24 cellular contexts compared by ENCODE assay signal in genomic region chr14:92813201-92813600, GRCh38. TPM values are rescaled to one million over a fixed set of nuclear protein-coding genes. Genes with fewer than 3 reads are reported as not detected.
DNase-seq lines count a peak whose midpoint lies in the region; ATAC-seq, FAIRE-seq and TF ChIP-seq lines count a peak whose summit lies in the region.
"Had no signal": no experiment of that assay in that cellular context is flagged by ENCODE, and none has a peak within 500 bp of the region (broad histone marks: within the 10 kb centered on the region; RNA-seq: fewer than 3 reads in every experiment).

No MANE protein-coding gene starts in this region.

- no peak overlapping the region for H3K27ac Mint-ChIP-seq in Calu3 (ENCODE audit: unreplicated experiment)
- H3K27ac Mint-ChIP-seq: CD14-positive monocyte; CD4-positive, alpha-beta memory T cell; CD4-positive, CD25-positive, alpha-beta regulatory T cell; CD8-positive, alpha-beta memory T cell had no signal

- H3K36me3 ChIP-seq in HCT116 (ENCODE audit: control insufficient read depth in 1 of 2, insufficient read depth in 2 of 2, low read length in 2 of 2) (peaks cover 16 to 51% of the 10 kb centered on the region in 2 experiments; a peak in 3 of 4 replicates), osteoblast (ENCODE audit: insufficient read depth, low read length) (peaks cover 91% of the 10 kb centered on the region)

- peak; percentile 9 for FAIRE-seq in islet of Langerhans (lab: Jason Lieb, UNC)
- FAIRE-seq: A204.1, D721Med, G401.6, GM12892, GM18507 had no signal

- H3K27me3 Mint-ChIP-seq in Calu3 (ENCODE audit: unreplicated experiment): no peaks in the 10 kb centered on the region
- H3K27me3 Mint-ChIP-seq: CD4-positive, alpha-beta memory T cell; CD4-positive, CD25-positive, alpha-beta regulatory T cell; CD8-positive, alpha-beta memory T cell had no signal

- BruUV-seq in HCT116 (replicated peaks; lab: Mats Ljungman, UMichigan): TSS peak; percentile 15
- no TSS peak for BruUV-seq in Calu3 (replicated peaks; lab: Mats Ljungman, UMichigan)

- H2AFZ ChIP-seq in HCT116 (ENCODE audit: low read depth, low read length, poor library complexity, severe bottlenecking) (no peak overlapping the region), osteoblast (ENCODE audit: low read length) (no peak overlapping the region)

- no peaks in the 10 kb centered on the region for H3K4me1 Mint-ChIP-seq in Calu3 (ENCODE audit: low read depth, unreplicated experiment)
- H3K4me1 Mint-ChIP-seq: CD14-positive monocyte had no signal

- no peak for TF ChIP-seq RAD21 in HCT116 (IDR thresholded peaks at IDR 0.05; ENCODE audit: low read depth)

- DNase-seq in HCT116 (ENCODE audit: low read depth, low spot score) (no peak), SK-MEL-5 (ENCODE audit: low read depth, low spot score) (peak; percentile 86), epidermal melanocyte (ENCODE audit: insufficient read length, low spot score) (peak; percentile 24), Calu3 (no peak), osteoblast (ENCODE audit: insufficient read length, low spot score, missing footprints) (no peak)
- no peak for DNase-seq in stimulated activated CD4-positive, alpha-beta T cell treated with anti-CD3 and anti-CD28 coated beads, Interleukin-2, amount 100 ng/mL, for 24 hours
- DNase-seq: 8988T; ACHN; BE2C; C1 segment of cervical spinal cord; CD4-positive, alpha-beta memory T cell; CD4-positive, CD25-positive, alpha-beta regulatory T cell; CD8-positive, alpha-beta memory T cell; COR-L47; DMS79 treated with DMSO at 0.1 percent for 48 hours; GF-D8 had no signal

- H3K36me3 Mint-ChIP-seq in Calu3 (ENCODE audit: insufficient read depth, unreplicated experiment): peaks cover 6% of the 10 kb centered on the region

- no peak overlapping the region for H3K9ac ChIP-seq in HCT116 (ENCODE audit: low read length)
- H3K9ac ChIP-seq: BLaER1 had no signal

- H3K4me2 ChIP-seq in HCT116 (ENCODE audit: low read length) (no peak overlapping the region), osteoblast (ENCODE audit: insufficient read depth, low read length) (no peak overlapping the region)
- H3K4me2 ChIP-seq: BLaER1 had no signal

- H3K4me1 ChIP-seq in HCT116 (ENCODE audit: control insufficient read depth in 1 of 2, insufficient read depth in 2 of 2, low read length in 2 of 2) (no peaks in the 10 kb centered on the region), osteoblast (ENCODE audit: insufficient read depth, low read length) (no peaks in the 10 kb centered on the region)
- H3K4me1 ChIP-seq: BLaER1 had no signal

- H3K79me2 ChIP-seq in HCT116 (ENCODE audit: insufficient read depth, low read length) (no peaks in the 10 kb centered on the region), osteoblast (ENCODE audit: insufficient read depth, low read length) (peaks cover 10% of the 10 kb centered on the region)

- no peaks in the 10 kb centered on the region for H3K27me3 ChIP-seq in HCT116 (ENCODE audit: insufficient read depth, low read length)
- no peaks in the 10 kb centered on the region for H3K27me3 ChIP-seq in osteoblast (ENCODE audit: insufficient read depth, low read length)
- H3K27me3 ChIP-seq: BE2C, BLaER1 had no signal

- no peak for ATAC-seq in HCT116

- H4K20me1 ChIP-seq in HCT116 (ENCODE audit: insufficient read depth) (no peaks in the 10 kb centered on the region), osteoblast (ENCODE audit: insufficient read depth, low read length) (peaks cover 14% of the 10 kb centered on the region)
- H4K20me1 ChIP-seq: BLaER1 had no signal

- no peaks in the 10 kb centered on the region for H3K9me3 Mint-ChIP-seq in Calu3 (ENCODE audit: low read depth, unreplicated experiment)
- H3K9me3 Mint-ChIP-seq: CD14-positive monocyte; CD4-positive, CD25-positive, alpha-beta regulatory T cell; CD8-positive, alpha-beta memory T cell had no signal

- no peak overlapping the region for H3K4me3 Mint-ChIP-seq in Calu3 (ENCODE audit: low read depth, unreplicated experiment)
- H3K4me3 Mint-ChIP-seq: CD14-positive monocyte; CD4-positive, alpha-beta memory T cell; CD4-positive, CD25-positive, alpha-beta regulatory T cell; CD8-positive, alpha-beta memory T cell had no signal

- RAD21 ChIA-PET in HCT116 (lab: Charles Lee; ENCODE audit: low non-redundant PET in 1 of 2, low total read pairs in 2 of 2, uncharacterized antibody in 2 of 2, unreplicated experiment in 2 of 2): no interaction called here

- no peak for TF ChIP-seq CTCF in HCT116 (IDR thresholded peaks at IDR 0.05 in 2 of 3, conservative IDR thresholded peaks at IDR 0.05 in 1 of 3; ENCODE audit: borderline replicate concordance in 1 of 3, insufficient read depth in 1 of 3, low read depth in 2 of 3, low read length in 2 of 3)
- no peak for TF ChIP-seq CTCF in Calu3 (IDR thresholded peaks at IDR 0.05; ENCODE audit: unreplicated experiment)
- TF ChIP-seq CTCF in osteoblast (IDR thresholded peaks at IDR 0.05; ENCODE audit: extremely low read depth, low read depth, low read length): no peak

- POLR2A ChIA-PET in HCT116 (lab: Charles Lee): no interaction called here

- intact Hi-C loops in HCT116 (cut with micrococcal nuclease) (no loop called here), Calu3 (cut with micrococcal nuclease; ENCODE audit: unreplicated experiment) (no loop called here)

- TF ChIP-seq POLR2A in HCT116 (IDR thresholded peaks at IDR 0.05; ENCODE audit: borderline replicate concordance, extremely low read depth, insufficient read depth, insufficient read length): no peak

- H3K4me3 ChIP-seq in HCT116 (replicated peaks in 1 of 2; ENCODE audit: low read depth in 1 of 2, low read length in 2 of 2): no peak overlapping the region
- no peak overlapping the region for H3K4me3 ChIP-seq in osteoblast (ENCODE audit: insufficient read depth, low read length)
- H3K4me3 ChIP-seq: BLaER1 had no signal

- in situ Hi-C loops in SK-MEL-5 (cut with HindIII; ENCODE audit: low pct_unique_long_range_greater_than_20kb, low sequenced_read_pairs): no loop called here

- H3K9me3 ChIP-seq in HCT116 (ENCODE audit: control insufficient read depth in 1 of 2, insufficient read depth in 1 of 2, low read depth in 1 of 2, low read length in 2 of 2) (no peaks in the 10 kb centered on the region), osteoblast (ENCODE audit: low read depth, low read length) (no peaks in the 10 kb centered on the region)
- H3K9me3 ChIP-seq: BE2C, BLaER1 had no signal

- CTCF ChIA-PET in HCT116 (lab: Charles Lee): no interaction called here
- CTCF ChIA-PET in Calu3 (lab: Charles Lee): no interaction called here

- no peaks in the 10 kb centered on the region for H3K9me2 ChIP-seq in HCT116 (ENCODE audit: insufficient read depth)

- H3K27ac ChIP-seq in HCT116 (ENCODE audit: low read depth, low read length) (no peak overlapping the region), osteoblast (ENCODE audit: low read depth, low read length) (no peak overlapping the region)
- H3K27ac ChIP-seq: BLaER1 had no signal

TF ChIP-seq in HCT116, 20 proteins besides CTCF, POLR2A, EP300 and RAD21:
- TF ChIP-seq ZNF274 (IDR thresholded peaks at IDR 0.05; ENCODE audit: low read depth, low read length): no peak
- no peak for TF ChIP-seq EZH2 (IDR thresholded peaks at IDR 0.05)
- TF ChIP-seq EGR1 (IDR thresholded peaks at IDR 0.05; ENCODE audit: low read depth): no peak
- TF ChIP-seq SIN3A (IDR thresholded peaks at IDR 0.05; ENCODE audit: low read depth): no peak
- TF ChIP-seq JUND (IDR thresholded peaks at IDR 0.05): no peak
- TF ChIP-seq YY1 (IDR thresholded peaks at IDR 0.05; ENCODE audit: extremely low read depth, insufficient replicate concordance, low read depth, low read length): no peak
- TF ChIP-seq, protein P1, sequence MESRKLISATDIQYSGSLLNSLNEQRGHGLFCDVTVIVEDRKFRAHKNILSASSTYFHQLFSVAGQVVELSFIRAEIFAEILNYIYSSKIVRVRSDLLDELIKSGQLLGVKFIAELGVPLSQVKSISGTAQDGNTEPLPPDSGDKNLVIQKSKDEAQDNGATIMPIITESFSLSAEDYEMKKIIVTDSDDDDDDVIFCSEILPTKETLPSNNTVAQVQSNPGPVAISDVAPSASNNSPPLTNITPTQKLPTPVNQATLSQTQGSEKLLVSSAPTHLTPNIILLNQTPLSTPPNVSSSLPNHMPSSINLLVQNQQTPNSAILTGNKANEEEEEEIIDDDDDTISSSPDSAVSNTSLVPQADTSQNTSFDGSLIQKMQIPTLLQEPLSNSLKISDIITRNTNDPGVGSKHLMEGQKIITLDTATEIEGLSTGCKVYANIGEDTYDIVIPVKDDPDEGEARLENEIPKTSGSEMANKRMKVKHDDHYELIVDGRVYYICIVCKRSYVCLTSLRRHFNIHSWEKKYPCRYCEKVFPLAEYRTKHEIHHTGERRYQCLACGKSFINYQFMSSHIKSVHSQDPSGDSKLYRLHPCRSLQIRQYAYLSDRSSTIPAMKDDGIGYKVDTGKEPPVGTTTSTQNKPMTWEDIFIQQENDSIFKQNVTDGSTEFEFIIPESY (IDR thresholded peaks at IDR 0.05; ENCODE audit: extremely low read depth, insufficient replicate concordance, low read length): no peak
- no peak for TF ChIP-seq ZFX (IDR thresholded peaks at IDR 0.05)
- TF ChIP-seq SRF (IDR thresholded peaks at IDR 0.05; ENCODE audit: low read depth): no peak

RNA-seq across cellular contexts. Expression of gene GOLGA5, which starts 19.1 kb away (rescaled TPM):
- 24.4 TPM for total RNA-seq in HCT116 (2021; ENCODE audit: unreplicated experiment)
- 14.3 and 15.9 TPM in 2 replicates for polyA plus RNA-seq in HCT116 (2012)
- total RNA-seq in SK-MEL-5 (2014; rRNA removed; shearing (Covaris generic)): 34.8 and 40.7 TPM in 2 replicates
- polyA plus RNA-seq in SK-MEL-5 (2015; cell fraction: cytosol; rRNA removed): 30.5 and 37.7 TPM in 2 replicates
- polyA plus RNA-seq in SK-MEL-5 (2015; cell fraction: nucleus; rRNA removed): 16.6 and 27.2 TPM in 2 replicates
- 27.8 and 36.8 TPM in 2 replicates for total RNA-seq in Calu3 (2022)
- total RNA-seq in osteoblast: 73.1 and 76.6 TPM in 2 replicates

Comparison
In these comparisons a context has a peak if more than half of its experiments do, and no peak if none do; other contexts are left out.
1. DNase-seq: peak in SK-MEL-5 (single experiment) and epidermal melanocyte (single experiment); none in HCT116 (single experiment), stimulated activated CD4-positive, alpha-beta T cell treated with anti-CD3 and anti-CD28 coated beads, Interleukin-2, amount 100 ng/mL, for 24 hours (0 of 2), Calu3 (single experiment) and osteoblast (single experiment).